In the genomic region with DNA sequence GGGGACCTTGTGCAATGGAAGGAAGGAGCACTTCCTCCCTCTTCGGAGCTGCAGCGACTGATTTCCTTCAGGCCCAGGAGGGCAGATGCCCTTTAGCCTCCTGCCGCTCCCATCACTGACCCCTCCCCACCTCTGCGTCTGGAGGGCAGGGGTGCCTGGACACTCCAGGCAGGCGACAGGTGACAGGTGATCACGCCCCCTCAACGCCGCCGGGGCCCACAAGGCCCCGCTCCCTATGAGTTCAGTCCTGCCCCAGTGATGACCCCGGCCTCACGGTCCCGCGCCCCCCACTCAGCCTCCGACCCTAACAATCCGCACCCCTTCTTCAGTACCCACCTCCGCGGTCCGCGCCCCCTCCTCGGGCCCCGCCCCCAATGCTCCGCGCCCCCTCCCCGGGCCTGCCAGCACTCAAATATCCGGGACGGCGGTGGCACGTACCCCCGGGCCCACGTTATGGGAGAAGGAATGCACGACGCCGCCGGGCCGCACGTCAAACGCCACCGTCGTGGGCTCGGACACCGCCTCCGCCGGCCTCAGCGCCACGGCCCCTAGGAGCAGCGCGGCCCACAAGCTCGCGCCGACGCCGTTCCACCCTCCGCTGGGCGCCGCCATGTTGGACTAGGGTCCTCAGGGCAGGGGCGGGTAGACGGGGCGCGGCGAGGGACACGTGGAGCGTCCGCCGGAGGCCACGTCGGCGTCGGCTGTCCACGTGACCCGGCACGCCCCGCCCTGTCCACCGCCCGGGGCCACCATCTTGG, we compare ENCODE assay signal across 1 cellular context.
TF ChIP-seq lines count a peak whose summit lies in the region.

MYDGF (minus strand) TSS at position 620 of the 758 bp plus-strand sequence; CDS start at position 612, 8 bp downstream.

TF ChIP-seq in K562, 482 proteins besides CTCF, POLR2A, EP300 and RAD21 (continued from another document and continues in another):
- TF ChIP-seq POLR2B (IDR thresholded peaks at IDR 0.05; ENCODE audit: low read depth, partially characterized antibody) (peak; percentile 55), ZNF785 (CRISPR knock-in tag; IDR thresholded peaks at IDR 0.05) (no peak), NKRF (IDR thresholded peaks at IDR 0.05; ENCODE audit: borderline replicate concordance) (peak; percentile 84; the same call in 1 of the 2 replicates), FOXA3 (CRISPR knock-in tag; conservative IDR thresholded peaks at IDR 0.05 in 1 of 2, IDR thresholded peaks at IDR 0.05 in 1 of 2) (no peak), C11orf30 (IDR thresholded peaks at IDR 0.05; ENCODE audit: low read depth) (peak; percentile 79), E2F6 (IDR thresholded peaks at IDR 0.05; ENCODE audit: borderline replicate concordance in 1 of 2, extremely low read depth in 1 of 2, insufficient read depth in 1 of 2, insufficient read length in 1 of 2, low read depth in 1 of 2, low read length in 1 of 2, poor library complexity in 1 of 2, severe bottlenecking in 1 of 2) (peak; percentile 52 to 82), CBFA2T2 (conservative IDR thresholded peaks at IDR 0.05) (peak; percentile 76), POLR2G (IDR thresholded peaks at IDR 0.05; ENCODE audit: low read depth, low read length) (peak; percentile 96), GTF2B (IDR thresholded peaks at IDR 0.05; ENCODE audit: extremely low read depth, insufficient read length) (no peak), ZNF174 (CRISPR knock-in tag; IDR thresholded peaks at IDR 0.05) (no peak), BMI1 (IDR thresholded peaks at IDR 0.05; ENCODE audit: low read length) (no peak), RUNX1 (IDR thresholded peaks at IDR 0.05; ENCODE audit: low read depth) (no peak), RB1 (IDR thresholded peaks at IDR 0.05; ENCODE audit: low read depth) (peak; percentile 74), ZNF354B (CRISPR knock-in tag; IDR thresholded peaks at IDR 0.05) (no peak), ZNF79 (CRISPR knock-in tag; IDR thresholded peaks at IDR 0.05; ENCODE audit: low read depth) (no peak), NEUROD1 (IDR thresholded peaks at IDR 0.05; ENCODE audit: borderline replicate concordance, low read depth, low read length, partially characterized antibody) (peak; percentile 69), ATF3 (IDR thresholded peaks at IDR 0.05) (no peak), ATF3 (CRISPR knock-in tag; conservative IDR thresholded peaks at IDR 0.05) (no peak), CBX2 (IDR thresholded peaks at IDR 0.05; ENCODE audit: insufficient read depth, low read length, poor library complexity, severe bottlenecking) (no peak), RCOR1 (IDR thresholded peaks at IDR 0.05; ENCODE audit: borderline replicate concordance in 1 of 2, low read depth in 2 of 2, low read length in 2 of 2) (0 out of 4 replicates have a peak, but pooled peaks of 1 of the 2 experiments have one; percentile 9), ASH1L (IDR thresholded peaks at IDR 0.05; ENCODE audit: borderline replicate concordance, low read depth, partially characterized antibody) (no peak), ZKSCAN1 (IDR thresholded peaks at IDR 0.05; ENCODE audit: low read depth, low read length) (0 out of 2 replicates have a peak, but pooled peaks have one; percentile 10), FOSL1 (tag; conservative IDR thresholded peaks at IDR 0.05) (no peak), ZNF445 (CRISPR knock-in tag; IDR thresholded peaks at IDR 0.05; ENCODE audit: low read depth) (no peak), ZBTB33 (CRISPR knock-in tag; IDR thresholded peaks at IDR 0.05) (no peak), BRD4 (IDR thresholded peaks at IDR 0.05) (peak; percentile 82; the same call in 1 of the 2 replicates), PCBP1 (IDR thresholded peaks at IDR 0.05; ENCODE audit: low read depth, low read length, poor library complexity, severe bottlenecking) (peak; percentile 76), LARP7 (IDR thresholded peaks at IDR 0.05) (no peak), RBM25 (IDR thresholded peaks at IDR 0.05; ENCODE audit: low read depth, low read length, severe bottlenecking) (peak; percentile 92), ZBTB7A (IDR thresholded peaks at IDR 0.05; ENCODE audit: borderline replicate concordance, control insufficient read depth, low read depth, low read length) (peak; percentile 92), EP400 (IDR thresholded peaks at IDR 0.05) (peak; percentile 86; the same call in 1 of the 2 replicates), KLF6 (CRISPR knock-in tag; IDR thresholded peaks at IDR 0.05; ENCODE audit: borderline replicate concordance) (peak; percentile 64; the same call in 1 of the 2 replicates), JUND (IDR thresholded peaks at IDR 0.05; ENCODE audit: borderline replicate concordance, low read depth, low read length) (no peak), JUND (tag; IDR thresholded peaks at IDR 0.05; ENCODE audit: borderline replicate concordance, low read depth, low read length) (peak; percentile 5; the same call in 1 of the 3 replicates), SIN3A (IDR thresholded peaks at IDR 0.05; ENCODE audit: borderline replicate concordance in 2 of 2, control insufficient read depth in 1 of 2, low read depth in 2 of 2, low read length in 2 of 2) (peak; percentile 54 to 96; a peak in 3 of 4 replicates), ZNF212 (CRISPR knock-in tag; IDR thresholded peaks at IDR 0.05) (no peak), SMARCB1 (IDR thresholded peaks at IDR 0.05; ENCODE audit: insufficient read length, low read depth) (no peak), ZNF165 (CRISPR knock-in tag; IDR thresholded peaks at IDR 0.05; ENCODE audit: borderline replicate concordance) (no peak), SPI1 (IDR thresholded peaks at IDR 0.05; ENCODE audit: borderline replicate concordance, low read depth, low read length) (peak; percentile 82; the same call in 1 of the 2 replicates)
- TF ChIP-seq, protein P1, sequence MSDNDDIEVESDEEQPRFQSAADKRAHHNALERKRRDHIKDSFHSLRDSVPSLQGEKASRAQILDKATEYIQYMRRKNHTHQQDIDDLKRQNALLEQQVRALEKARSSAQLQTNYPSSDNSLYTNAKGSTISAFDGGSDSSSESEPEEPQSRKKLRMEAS (CRISPR knock-in tag; IDR thresholded peaks at IDR 0.05), result peak; percentile 98
- TF ChIP-seq, protein P2, sequence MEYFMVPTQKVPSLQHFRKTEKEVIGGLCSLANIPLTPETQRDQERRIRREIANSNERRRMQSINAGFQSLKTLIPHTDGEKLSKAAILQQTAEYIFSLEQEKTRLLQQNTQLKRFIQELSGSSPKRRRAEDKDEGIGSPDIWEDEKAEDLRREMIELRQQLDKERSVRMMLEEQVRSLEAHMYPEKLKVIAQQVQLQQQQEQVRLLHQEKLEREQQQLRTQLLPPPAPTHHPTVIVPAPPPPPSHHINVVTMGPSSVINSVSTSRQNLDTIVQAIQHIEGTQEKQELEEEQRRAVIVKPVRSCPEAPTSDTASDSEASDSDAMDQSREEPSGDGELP (CRISPR knock-in tag; IDR thresholded peaks at IDR 0.05; ENCODE audit: borderline replicate concordance), result peak; percentile 63; the same call in 1 of the 2 replicates
- TF ChIP-seq, protein P3, sequence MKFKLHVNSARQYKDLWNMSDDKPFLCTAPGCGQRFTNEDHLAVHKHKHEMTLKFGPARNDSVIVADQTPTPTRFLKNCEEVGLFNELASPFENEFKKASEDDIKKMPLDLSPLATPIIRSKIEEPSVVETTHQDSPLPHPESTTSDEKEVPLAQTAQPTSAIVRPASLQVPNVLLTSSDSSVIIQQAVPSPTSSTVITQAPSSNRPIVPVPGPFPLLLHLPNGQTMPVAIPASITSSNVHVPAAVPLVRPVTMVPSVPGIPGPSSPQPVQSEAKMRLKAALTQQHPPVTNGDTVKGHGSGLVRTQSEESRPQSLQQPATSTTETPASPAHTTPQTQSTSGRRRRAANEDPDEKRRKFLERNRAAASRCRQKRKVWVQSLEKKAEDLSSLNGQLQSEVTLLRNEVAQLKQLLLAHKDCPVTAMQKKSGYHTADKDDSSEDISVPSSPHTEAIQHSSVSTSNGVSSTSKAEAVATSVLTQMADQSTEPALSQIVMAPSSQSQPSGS (CRISPR knock-in tag; IDR thresholded peaks at IDR 0.05), result 0 out of 2 replicates have a peak, but pooled peaks have one; percentile 20
- TF ChIP-seq, protein P4, sequence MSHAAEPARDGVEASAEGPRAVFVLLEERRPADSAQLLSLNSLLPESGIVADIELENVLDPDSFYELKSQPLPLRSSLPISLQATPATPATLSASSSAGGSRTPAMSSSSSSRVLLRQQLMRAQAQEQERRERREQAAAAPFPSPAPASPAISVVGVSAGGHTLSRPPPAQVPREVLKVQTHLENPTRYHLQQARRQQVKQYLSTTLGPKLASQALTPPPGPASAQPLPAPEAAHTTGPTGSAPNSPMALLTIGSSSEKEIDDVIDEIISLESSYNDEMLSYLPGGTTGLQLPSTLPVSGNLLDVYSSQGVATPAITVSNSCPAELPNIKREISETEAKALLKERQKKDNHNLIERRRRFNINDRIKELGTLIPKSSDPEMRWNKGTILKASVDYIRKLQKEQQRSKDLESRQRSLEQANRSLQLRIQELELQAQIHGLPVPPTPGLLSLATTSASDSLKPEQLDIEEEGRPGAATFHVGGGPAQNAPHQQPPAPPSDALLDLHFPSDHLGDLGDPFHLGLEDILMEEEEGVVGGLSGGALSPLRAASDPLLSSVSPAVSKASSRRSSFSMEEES (CRISPR knock-in tag; IDR thresholded peaks at IDR 0.05), result peak; percentile 93
- TF ChIP-seq, protein P5, sequence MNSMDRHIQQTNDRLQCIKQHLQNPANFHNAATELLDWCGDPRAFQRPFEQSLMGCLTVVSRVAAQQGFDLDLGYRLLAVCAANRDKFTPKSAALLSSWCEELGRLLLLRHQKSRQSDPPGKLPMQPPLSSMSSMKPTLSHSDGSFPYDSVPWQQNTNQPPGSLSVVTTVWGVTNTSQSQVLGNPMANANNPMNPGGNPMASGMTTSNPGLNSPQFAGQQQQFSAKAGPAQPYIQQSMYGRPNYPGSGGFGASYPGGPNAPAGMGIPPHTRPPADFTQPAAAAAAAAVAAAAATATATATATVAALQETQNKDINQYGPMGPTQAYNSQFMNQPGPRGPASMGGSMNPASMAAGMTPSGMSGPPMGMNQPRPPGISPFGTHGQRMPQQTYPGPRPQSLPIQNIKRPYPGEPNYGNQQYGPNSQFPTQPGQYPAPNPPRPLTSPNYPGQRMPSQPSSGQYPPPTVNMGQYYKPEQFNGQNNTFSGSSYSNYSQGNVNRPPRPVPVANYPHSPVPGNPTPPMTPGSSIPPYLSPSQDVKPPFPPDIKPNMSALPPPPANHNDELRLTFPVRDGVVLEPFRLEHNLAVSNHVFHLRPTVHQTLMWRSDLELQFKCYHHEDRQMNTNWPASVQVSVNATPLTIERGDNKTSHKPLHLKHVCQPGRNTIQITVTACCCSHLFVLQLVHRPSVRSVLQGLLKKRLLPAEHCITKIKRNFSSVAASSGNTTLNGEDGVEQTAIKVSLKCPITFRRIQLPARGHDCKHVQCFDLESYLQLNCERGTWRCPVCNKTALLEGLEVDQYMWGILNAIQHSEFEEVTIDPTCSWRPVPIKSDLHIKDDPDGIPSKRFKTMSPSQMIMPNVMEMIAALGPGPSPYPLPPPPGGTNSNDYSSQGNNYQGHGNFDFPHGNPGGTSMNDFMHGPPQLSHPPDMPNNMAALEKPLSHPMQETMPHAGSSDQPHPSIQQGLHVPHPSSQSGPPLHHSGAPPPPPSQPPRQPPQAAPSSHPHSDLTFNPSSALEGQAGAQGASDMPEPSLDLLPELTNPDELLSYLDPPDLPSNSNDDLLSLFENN (IDR thresholded peaks at IDR 0.05; ENCODE audit: low read depth in 2 of 2, low read length in 2 of 2), result 0 out of 4 replicates have a peak, but pooled peaks of 1 of the 2 experiments have one; percentile 35
